ENCODE assay signal across 1 cellular context in the genomic region with DNA sequence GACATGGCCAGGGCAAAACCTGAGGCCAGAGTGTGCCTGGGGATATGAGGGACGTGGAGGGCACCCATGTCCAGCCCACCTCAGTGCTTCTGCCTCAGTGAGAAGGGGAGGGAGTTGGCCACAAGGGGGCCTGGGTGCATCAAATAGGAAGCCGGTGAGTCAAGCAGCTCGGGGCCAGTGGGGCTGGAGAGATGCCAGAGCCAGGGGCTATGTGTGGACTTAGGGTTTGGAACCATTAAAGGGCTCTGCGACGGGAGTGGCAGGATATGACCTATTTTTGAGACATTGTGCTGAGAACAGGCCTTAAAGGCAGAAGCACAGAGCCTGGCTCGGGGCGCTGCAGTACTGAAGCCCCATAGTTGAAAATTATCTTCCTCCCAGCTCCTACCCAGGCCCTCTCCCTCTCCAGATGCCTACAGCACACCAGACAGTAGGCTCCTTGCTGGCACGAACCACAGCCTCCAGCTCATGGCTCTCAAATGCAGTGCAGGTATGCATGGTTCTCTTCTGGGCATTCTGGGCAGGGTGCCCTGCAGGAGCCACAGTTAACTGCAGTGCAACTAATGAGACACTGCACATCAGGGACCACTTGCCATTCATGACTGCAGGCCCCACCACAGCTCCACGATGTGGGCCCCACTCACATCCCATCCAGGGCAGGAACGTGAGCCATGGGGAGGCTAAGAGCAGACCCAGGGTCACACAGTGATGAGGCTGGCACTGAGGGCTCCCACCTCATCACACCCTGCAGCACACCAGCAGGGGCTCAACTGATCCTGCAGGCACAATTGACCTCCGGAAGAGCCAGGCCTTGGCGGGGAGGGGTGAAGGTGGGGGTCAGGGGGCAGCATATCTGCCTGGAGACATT.
A peak's percentile ranks its signal among the peaks of the same experiment; 100 is the strongest.
TF ChIP-seq lines count a peak whose summit lies in the region.

No MANE protein-coding gene starts in this region.

TF ChIP-seq in HepG2, 621 proteins besides CTCF, POLR2A, EP300 and RAD21 (continued from another document and continues in another):
- TF ChIP-seq, protein P1, sequence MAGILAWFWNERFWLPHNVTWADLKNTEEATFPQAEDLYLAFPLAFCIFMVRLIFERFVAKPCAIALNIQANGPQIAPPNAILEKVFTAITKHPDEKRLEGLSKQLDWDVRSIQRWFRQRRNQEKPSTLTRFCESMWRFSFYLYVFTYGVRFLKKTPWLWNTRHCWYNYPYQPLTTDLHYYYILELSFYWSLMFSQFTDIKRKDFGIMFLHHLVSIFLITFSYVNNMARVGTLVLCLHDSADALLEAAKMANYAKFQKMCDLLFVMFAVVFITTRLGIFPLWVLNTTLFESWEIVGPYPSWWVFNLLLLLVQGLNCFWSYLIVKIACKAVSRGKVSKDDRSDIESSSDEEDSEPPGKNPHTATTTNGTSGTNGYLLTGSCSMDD (CRISPR knock-in tag; IDR thresholded peaks at IDR 0.05): no peak
- no peak for TF ChIP-seq ZBTB21 (CRISPR knock-in tag; IDR thresholded peaks at IDR 0.05)
- TF ChIP-seq AGO2 (optimal IDR thresholded peaks at IDR 0.05; ENCODE audit: low read depth, low read length): peak; percentile 23
- TF ChIP-seq, protein P2, sequence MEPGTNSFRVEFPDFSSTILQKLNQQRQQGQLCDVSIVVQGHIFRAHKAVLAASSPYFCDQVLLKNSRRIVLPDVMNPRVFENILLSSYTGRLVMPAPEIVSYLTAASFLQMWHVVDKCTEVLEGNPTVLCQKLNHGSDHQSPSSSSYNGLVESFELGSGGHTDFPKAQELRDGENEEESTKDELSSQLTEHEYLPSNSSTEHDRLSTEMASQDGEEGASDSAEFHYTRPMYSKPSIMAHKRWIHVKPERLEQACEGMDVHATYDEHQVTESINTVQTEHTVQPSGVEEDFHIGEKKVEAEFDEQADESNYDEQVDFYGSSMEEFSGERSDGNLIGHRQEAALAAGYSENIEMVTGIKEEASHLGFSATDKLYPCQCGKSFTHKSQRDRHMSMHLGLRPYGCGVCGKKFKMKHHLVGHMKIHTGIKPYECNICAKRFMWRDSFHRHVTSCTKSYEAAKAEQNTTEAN (CRISPR knock-in tag; conservative IDR thresholded peaks at IDR 0.05): no peak
- TF ChIP-seq, protein P3, sequence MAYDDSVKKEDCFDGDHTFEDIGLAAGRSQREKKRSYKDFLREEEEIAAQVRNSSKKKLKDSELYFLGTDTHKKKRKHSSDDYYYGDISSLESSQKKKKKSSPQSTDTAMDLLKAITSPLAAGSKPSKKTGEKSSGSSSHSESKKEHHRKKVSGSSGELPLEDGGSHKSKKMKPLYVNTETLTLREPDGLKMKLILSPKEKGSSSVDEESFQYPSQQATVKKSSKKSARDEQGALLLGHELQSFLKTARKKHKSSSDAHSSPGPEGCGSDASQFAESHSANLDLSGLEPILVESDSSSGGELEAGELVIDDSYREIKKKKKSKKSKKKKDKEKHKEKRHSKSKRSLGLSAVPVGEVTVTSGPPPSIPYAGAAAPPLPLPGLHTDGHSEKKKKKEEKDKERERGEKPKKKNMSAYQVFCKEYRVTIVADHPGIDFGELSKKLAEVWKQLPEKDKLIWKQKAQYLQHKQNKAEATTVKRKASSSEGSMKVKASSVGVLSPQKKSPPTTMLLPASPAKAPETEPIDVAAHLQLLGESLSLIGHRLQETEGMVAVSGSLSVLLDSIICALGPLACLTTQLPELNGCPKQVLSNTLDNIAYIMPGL (CRISPR knock-in tag; IDR thresholded peaks at IDR 0.05; ENCODE audit: borderline replicate concordance in 1 of 2, low read depth in 1 of 2): peak in 1 of 2 experiments; percentile 37; a peak in 1 of 4 replicates
- TF ChIP-seq ZNF556 (CRISPR knock-in tag; IDR thresholded peaks at IDR 0.05; ENCODE audit: borderline replicate concordance): no peak
- TF ChIP-seq KDM2A (CRISPR knock-in tag; IDR thresholded peaks at IDR 0.05; ENCODE audit: borderline replicate concordance, low read depth): 0 out of 2 replicates have a peak, but pooled peaks have one; percentile 47
- no peak for TF ChIP-seq EHMT2 (IDR thresholded peaks at IDR 0.05; ENCODE audit: borderline replicate concordance, low read depth, low read length)
- TF ChIP-seq, protein P4, sequence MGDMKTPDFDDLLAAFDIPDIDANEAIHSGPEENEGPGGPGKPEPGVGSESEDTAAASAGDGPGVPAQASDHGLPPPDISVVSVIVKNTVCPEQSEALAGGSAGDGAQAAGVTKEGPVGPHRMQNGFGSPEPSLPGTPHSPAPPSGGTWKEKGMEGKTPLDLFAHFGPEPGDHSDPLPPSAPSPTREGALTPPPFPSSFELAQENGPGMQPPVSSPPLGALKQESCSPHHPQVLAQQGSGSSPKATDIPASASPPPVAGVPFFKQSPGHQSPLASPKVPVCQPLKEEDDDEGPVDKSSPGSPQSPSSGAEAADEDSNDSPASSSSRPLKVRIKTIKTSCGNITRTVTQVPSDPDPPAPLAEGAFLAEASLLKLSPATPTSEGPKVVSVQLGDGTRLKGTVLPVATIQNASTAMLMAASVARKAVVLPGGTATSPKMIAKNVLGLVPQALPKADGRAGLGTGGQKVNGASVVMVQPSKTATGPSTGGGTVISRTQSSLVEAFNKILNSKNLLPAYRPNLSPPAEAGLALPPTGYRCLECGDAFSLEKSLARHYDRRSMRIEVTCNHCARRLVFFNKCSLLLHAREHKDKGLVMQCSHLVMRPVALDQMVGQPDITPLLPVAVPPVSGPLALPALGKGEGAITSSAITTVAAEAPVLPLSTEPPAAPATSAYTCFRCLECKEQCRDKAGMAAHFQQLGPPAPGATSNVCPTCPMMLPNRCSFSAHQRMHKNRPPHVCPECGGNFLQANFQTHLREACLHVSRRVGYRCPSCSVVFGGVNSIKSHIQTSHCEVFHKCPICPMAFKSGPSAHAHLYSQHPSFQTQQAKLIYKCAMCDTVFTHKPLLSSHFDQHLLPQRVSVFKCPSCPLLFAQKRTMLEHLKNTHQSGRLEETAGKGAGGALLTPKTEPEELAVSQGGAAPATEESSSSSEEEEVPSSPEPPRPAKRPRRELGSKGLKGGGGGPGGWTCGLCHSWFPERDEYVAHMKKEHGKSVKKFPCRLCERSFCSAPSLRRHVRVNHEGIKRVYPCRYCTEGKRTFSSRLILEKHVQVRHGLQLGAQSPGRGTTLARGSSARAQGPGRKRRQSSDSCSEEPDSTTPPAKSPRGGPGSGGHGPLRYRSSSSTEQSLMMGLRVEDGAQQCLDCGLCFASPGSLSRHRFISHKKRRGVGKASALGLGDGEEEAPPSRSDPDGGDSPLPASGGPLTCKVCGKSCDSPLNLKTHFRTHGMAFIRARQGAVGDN (CRISPR knock-in tag; IDR thresholded peaks at IDR 0.05): peak; percentile 55
- no peak for TF ChIP-seq MXD4 (CRISPR knock-in tag; IDR thresholded peaks at IDR 0.05)
- no peak; the same call in 1 of the 2 replicates for TF ChIP-seq TBX2 (CRISPR knock-in tag; IDR thresholded peaks at IDR 0.05; ENCODE audit: borderline replicate concordance)
- TF ChIP-seq PITX1 (CRISPR knock-in tag; IDR thresholded peaks at IDR 0.05): no peak
- TF ChIP-seq PHF8 (CRISPR knock-in tag; IDR thresholded peaks at IDR 0.05): no peak
- no peak for TF ChIP-seq ZMYM2 (CRISPR knock-in tag; IDR thresholded peaks at IDR 0.05)
- no peak for TF ChIP-seq ZNF143 (CRISPR knock-in tag; IDR thresholded peaks at IDR 0.05)
- no peak for TF ChIP-seq SMARCC2 (IDR thresholded peaks at IDR 0.05)
- TF ChIP-seq MAZ (IDR thresholded peaks at IDR 0.05; ENCODE audit: borderline replicate concordance, low read depth, low read length): no peak
- no peak for TF ChIP-seq MAZ (CRISPR knock-in tag; IDR thresholded peaks at IDR 0.05; ENCODE audit: low read depth)
- no peak for TF ChIP-seq ZNF546 (CRISPR knock-in tag; conservative IDR thresholded peaks at IDR 0.05)
- no peak for TF ChIP-seq POLR2G (IDR thresholded peaks at IDR 0.05; ENCODE audit: low read depth, low read length)
- TF ChIP-seq SATB2 (CRISPR knock-in tag; IDR thresholded peaks at IDR 0.05): no peak
- TF ChIP-seq, protein P5, sequence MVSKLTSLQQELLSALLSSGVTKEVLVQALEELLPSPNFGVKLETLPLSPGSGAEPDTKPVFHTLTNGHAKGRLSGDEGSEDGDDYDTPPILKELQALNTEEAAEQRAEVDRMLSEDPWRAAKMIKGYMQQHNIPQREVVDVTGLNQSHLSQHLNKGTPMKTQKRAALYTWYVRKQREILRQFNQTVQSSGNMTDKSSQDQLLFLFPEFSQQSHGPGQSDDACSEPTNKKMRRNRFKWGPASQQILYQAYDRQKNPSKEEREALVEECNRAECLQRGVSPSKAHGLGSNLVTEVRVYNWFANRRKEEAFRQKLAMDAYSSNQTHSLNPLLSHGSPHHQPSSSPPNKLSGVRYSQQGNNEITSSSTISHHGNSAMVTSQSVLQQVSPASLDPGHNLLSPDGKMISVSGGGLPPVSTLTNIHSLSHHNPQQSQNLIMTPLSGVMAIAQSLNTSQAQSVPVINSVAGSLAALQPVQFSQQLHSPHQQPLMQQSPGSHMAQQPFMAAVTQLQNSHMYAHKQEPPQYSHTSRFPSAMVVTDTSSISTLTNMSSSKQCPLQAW (CRISPR knock-in tag; IDR thresholded peaks at IDR 0.05): no peak
- TF ChIP-seq, protein P6, sequence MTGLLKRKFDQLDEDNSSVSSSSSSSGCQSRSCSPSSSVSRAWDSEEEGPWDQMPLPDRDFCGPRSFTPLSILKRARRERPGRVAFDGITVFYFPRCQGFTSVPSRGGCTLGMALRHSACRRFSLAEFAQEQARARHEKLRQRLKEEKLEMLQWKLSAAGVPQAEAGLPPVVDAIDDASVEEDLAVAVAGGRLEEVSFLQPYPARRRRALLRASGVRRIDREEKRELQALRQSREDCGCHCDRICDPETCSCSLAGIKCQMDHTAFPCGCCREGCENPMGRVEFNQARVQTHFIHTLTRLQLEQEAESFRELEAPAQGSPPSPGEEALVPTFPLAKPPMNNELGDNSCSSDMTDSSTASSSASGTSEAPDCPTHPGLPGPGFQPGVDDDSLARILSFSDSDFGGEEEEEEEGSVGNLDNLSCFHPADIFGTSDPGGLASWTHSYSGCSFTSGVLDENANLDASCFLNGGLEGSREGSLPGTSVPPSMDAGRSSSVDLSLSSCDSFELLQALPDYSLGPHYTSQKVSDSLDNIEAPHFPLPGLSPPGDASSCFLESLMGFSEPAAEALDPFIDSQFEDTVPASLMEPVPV (CRISPR knock-in tag; IDR thresholded peaks at IDR 0.05): no peak
- TF ChIP-seq ZNF260 (CRISPR knock-in tag; IDR thresholded peaks at IDR 0.05; ENCODE audit: borderline replicate concordance, low read depth): no peak
- TF ChIP-seq ZNF772 (CRISPR knock-in tag; IDR thresholded peaks at IDR 0.05): no peak
- TF ChIP-seq SETDB1 (CRISPR knock-in tag; IDR thresholded peaks at IDR 0.05; ENCODE audit: borderline replicate concordance): no peak
- TF ChIP-seq TOPORS (CRISPR knock-in tag; IDR thresholded peaks at IDR 0.05): no peak
- TF ChIP-seq, protein P7, sequence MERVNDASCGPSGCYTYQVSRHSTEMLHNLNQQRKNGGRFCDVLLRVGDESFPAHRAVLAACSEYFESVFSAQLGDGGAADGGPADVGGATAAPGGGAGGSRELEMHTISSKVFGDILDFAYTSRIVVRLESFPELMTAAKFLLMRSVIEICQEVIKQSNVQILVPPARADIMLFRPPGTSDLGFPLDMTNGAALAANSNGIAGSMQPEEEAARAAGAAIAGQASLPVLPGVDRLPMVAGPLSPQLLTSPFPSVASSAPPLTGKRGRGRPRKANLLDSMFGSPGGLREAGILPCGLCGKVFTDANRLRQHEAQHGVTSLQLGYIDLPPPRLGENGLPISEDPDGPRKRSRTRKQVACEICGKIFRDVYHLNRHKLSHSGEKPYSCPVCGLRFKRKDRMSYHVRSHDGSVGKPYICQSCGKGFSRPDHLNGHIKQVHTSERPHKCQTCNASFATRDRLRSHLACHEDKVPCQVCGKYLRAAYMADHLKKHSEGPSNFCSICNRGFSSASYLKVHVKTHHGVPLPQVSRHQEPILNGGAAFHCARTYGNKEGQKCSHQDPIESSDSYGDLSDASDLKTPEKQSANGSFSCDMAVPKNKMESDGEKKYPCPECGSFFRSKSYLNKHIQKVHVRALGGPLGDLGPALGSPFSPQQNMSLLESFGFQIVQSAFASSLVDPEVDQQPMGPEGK (CRISPR knock-in tag; IDR thresholded peaks at IDR 0.05): 0 out of 2 replicates have a peak, but pooled peaks have one; percentile 10
- no peak; the same call in 1 of the 2 replicates for TF ChIP-seq HIVEP1 (CRISPR knock-in tag; IDR thresholded peaks at IDR 0.05)
- TF ChIP-seq ZNF337 (CRISPR knock-in tag; IDR thresholded peaks at IDR 0.05; ENCODE audit: borderline replicate concordance, low read depth): no peak
- TF ChIP-seq, protein P8, sequence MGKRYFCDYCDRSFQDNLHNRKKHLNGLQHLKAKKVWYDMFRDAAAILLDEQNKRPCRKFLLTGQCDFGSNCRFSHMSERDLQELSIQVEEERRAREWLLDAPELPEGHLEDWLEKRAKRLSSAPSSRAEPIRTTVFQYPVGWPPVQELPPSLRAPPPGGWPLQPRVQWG (CRISPR knock-in tag; IDR thresholded peaks at IDR 0.05; ENCODE audit: borderline replicate concordance, low read depth): no peak
- TF ChIP-seq, protein P9, sequence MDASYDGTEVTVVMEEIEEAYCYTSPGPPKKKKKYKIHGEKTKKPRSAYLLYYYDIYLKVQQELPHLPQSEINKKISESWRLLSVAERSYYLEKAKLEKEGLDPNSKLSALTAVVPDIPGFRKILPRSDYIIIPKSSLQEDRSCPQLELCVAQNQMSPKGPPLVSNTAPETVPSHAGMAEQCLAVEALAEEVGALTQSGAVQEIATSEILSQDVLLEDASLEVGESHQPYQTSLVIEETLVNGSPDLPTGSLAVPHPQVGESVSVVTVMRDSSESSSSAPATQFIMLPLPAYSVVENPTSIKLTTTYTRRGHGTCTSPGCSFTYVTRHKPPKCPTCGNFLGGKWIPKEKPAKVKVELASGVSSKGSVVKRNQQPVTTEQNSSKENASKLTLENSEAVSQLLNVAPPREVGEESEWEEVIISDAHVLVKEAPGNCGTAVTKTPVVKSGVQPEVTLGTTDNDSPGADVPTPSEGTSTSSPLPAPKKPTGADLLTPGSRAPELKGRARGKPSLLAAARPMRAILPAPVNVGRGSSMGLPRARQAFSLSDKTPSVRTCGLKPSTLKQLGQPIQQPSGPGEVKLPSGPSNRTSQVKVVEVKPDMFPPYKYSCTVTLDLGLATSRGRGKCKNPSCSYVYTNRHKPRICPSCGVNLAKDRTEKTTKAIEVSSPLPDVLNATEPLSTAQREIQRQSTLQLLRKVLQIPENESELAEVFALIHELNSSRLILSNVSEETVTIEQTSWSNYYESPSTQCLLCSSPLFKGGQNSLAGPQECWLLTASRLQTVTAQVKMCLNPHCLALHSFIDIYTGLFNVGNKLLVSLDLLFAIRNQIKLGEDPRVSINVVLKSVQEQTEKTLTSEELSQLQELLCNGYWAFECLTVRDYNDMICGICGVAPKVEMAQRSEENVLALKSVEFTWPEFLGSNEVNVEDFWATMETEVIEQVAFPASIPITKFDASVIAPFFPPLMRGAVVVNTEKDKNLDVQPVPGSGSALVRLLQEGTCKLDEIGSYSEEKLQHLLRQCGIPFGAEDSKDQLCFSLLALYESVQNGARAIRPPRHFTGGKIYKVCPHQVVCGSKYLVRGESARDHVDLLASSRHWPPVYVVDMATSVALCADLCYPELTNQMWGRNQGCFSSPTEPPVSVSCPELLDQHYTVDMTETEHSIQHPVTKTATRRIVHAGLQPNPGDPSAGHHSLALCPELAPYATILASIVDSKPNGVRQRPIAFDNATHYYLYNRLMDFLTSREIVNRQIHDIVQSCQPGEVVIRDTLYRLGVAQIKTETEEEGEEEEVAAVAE (CRISPR knock-in tag; IDR thresholded peaks at IDR 0.05; ENCODE audit: borderline replicate concordance): 0 out of 2 replicates have a peak, but pooled peaks have one; percentile 17
- TF ChIP-seq NFE2L1 (CRISPR knock-in tag; IDR thresholded peaks at IDR 0.05; ENCODE audit: borderline replicate concordance): no peak
- TF ChIP-seq EEA1 (CRISPR knock-in tag; IDR thresholded peaks at IDR 0.05; ENCODE audit: borderline replicate concordance): no peak
- no peak for TF ChIP-seq NONO (IDR thresholded peaks at IDR 0.05)
- 0 out of 2 replicates have a peak, but pooled peaks have one; percentile 24 for TF ChIP-seq NONO (CRISPR knock-in tag; conservative IDR thresholded peaks at IDR 0.05)
- no peak for TF ChIP-seq IRF2 (CRISPR knock-in tag; IDR thresholded peaks at IDR 0.05)
- TF ChIP-seq DNMT3B (CRISPR knock-in tag; conservative IDR thresholded peaks at IDR 0.05): no peak
- TF ChIP-seq SIN3A (IDR thresholded peaks at IDR 0.05; ENCODE audit: borderline replicate concordance, low read depth, low read length): no peak
- no peak for TF ChIP-seq GABPB1 (CRISPR knock-in tag; IDR thresholded peaks at IDR 0.05)
- TF ChIP-seq ZSCAN12 (CRISPR knock-in tag; IDR thresholded peaks at IDR 0.05): no peak
